ENCODE assay signal across 31 cellular contexts in the genomic region with DNA sequence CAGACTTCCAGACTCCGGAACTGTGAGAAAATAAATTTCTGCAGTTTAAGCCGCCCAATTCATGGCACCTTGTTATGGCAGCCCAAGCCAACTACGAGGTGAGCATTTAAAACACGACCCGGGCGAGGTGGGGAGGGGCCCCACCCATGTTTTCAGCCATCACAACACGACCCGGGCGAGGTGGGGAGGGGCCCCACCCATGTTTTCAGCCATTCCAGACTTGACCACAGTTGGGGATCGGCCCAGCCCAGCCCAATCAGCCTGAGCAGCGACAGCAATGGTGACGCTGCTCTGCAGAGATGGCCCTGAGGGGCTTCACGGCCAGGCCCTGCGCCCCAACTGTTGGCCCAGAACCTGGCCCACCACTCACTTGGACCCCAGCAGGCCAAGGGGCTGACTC.
"Had no signal": no experiment of that assay in that cellular context is flagged by ENCODE, and none has a peak within 500 bp of the region (broad histone marks: within the 10 kb centered on the region; RNA-seq: fewer than 3 reads in every experiment).

No MANE protein-coding gene starts in this region.

- H3K27ac ChIP-seq: epithelial cell of prostate, foreskin keratinocyte, gastroesophageal sphincter, heart left ventricle, hepatocyte, prostate gland, right atrium auricular region, suprapubic skin, transverse colon, upper lobe of right lung had no signal

- H3K27ac Mint-ChIP-seq: endodermal cell; memory B cell; mesothelial cell of epicardium; naive B cell; natural killer cell treated with Interleukin-12 subunit alpha and Interleukin-12 subunit beta and Interleukin-15 and Interleukin-18, amount 100 ng/mL, for 72 hours; stimulated activated naive CD8-positive, alpha-beta T cell treated with anti-CD3 and anti-CD28 coated beads, Interleukin-15, amount 100 ng/mL, for 72 hours had no signal

- H3K79me2 ChIP-seq: hepatocyte had no signal

- FAIRE-seq: kidney had no signal

- H3K36me3 ChIP-seq: heart left ventricle, prostate gland, right atrium auricular region, suprapubic skin, transverse colon, upper lobe of right lung had no signal

- H3K4me1 Mint-ChIP-seq: memory B cell, naive B cell had no signal

- H3K9me3 Mint-ChIP-seq: endodermal cell; memory B cell; mesothelial cell of epicardium; natural killer cell treated with Interleukin-12 subunit alpha and Interleukin-12 subunit beta and Interleukin-15 and Interleukin-18, amount 100 ng/mL, for 72 hours; neural crest cell; stimulated activated naive CD8-positive, alpha-beta T cell treated with anti-CD3 and anti-CD28 coated beads, Interleukin-15, amount 100 ng/mL, for 72 hours had no signal

- H3K4me2 ChIP-seq: hepatocyte, smooth muscle cell had no signal

- H3K27me3 Mint-ChIP-seq: natural killer cell treated with Interleukin-12 subunit alpha and Interleukin-12 subunit beta and Interleukin-15 and Interleukin-18, amount 100 ng/mL, for 72 hours; stimulated activated naive CD8-positive, alpha-beta T cell treated with anti-CD3 and anti-CD28 coated beads, Interleukin-15, amount 100 ng/mL, for 72 hours had no signal

- H3K27me3 ChIP-seq: foreskin keratinocyte, gastroesophageal sphincter, heart left ventricle, hepatocyte, right atrium auricular region, suprapubic skin, transverse colon, upper lobe of right lung had no signal

- H3K4me1 ChIP-seq: foreskin keratinocyte, prostate gland, upper lobe of right lung had no signal

- H3K4me3 Mint-ChIP-seq: endodermal cell; memory B cell; mesothelial cell of epicardium; naive B cell; natural killer cell treated with Interleukin-12 subunit alpha and Interleukin-12 subunit beta and Interleukin-15 and Interleukin-18, amount 100 ng/mL, for 72 hours; neural crest cell; stimulated activated naive CD8-positive, alpha-beta T cell treated with anti-CD3 and anti-CD28 coated beads, Interleukin-15, amount 100 ng/mL, for 72 hours had no signal

- H3K36me3 Mint-ChIP-seq: memory B cell, mesothelial cell of epicardium had no signal

- ATAC-seq: esophagus mucosa; foreskin keratinocyte; gastroesophageal sphincter; left lobe of liver; mucosa of descending colon; natural killer cell treated with Interleukin-12 subunit alpha and Interleukin-12 subunit beta and Interleukin-15 and Interleukin-18, amount 100 ng/mL, for 72 hours; sciatic nerve; stimulated activated naive CD8-positive, alpha-beta T cell treated with anti-CD3 and anti-CD28 coated beads, Interleukin-15, amount 100 ng/mL, for 72 hours; upper lobe of right lung had no signal

- H3K4me3 ChIP-seq: gastroesophageal sphincter, heart left ventricle, hepatocyte, lung, mucosa of descending colon, prostate gland, right atrium auricular region, smooth muscle cell, suprapubic skin, transverse colon, upper lobe of right lung had no signal

- H3K9me3 ChIP-seq: gastroesophageal sphincter, heart left ventricle, mucosa of descending colon, prostate gland, right atrium auricular region, suprapubic skin, transverse colon, upper lobe of right lung had no signal

- H2AFZ ChIP-seq: hepatocyte had no signal

- DNase-seq: cortex of kidney; effector CD4-positive, alpha-beta T cell; endodermal cell; foreskin keratinocyte; heart left ventricle; kidney; mucosa of descending colon; naive B cell; stimulated activated CD4-positive, alpha-beta T cell treated with anti-CD3 and anti-CD28 coated beads, Interleukin-12 subunit alpha, Interleukin-12 subunit beta, amount 100 ng/mL, for 4 hours; stimulated activated CD4-positive, alpha-beta T cell treated with anti-CD3 and anti-CD28 coated beads, Interleukin-1b, Interleukin-23, amount 100 ng/mL, for 48 hours; stimulated activated CD4-positive, alpha-beta T cell treated with anti-CD3 and anti-CD28 coated beads, Interleukin-4, amount 100 ng/mL, for 1 hour; stimulated activated CD8-positive, alpha-beta memory T cell treated with anti-CD3 and anti-CD28 coated beads, Interleukin-4, amount 100 ng/mL, for 48 hours; stimulated activated naive CD4-positive, alpha-beta T cell; stimulated activated naive CD8-positive, alpha-beta T cell treated with anti-CD3 and anti-CD28 coated beads, Interleukin-15, amount 100 ng/mL, for 72 hours; transverse colon; upper lobe of right lung had no signal
